In genomic region chr12:7127916-7128626, GRCh38 we compare ENCODE assay signal across 1 cellular context.
TF ChIP-seq lines count a peak whose summit lies in the region.

No MANE protein-coding gene starts in this region.

TF ChIP-seq in HepG2, 621 proteins besides CTCF, POLR2A, EP300 and RAD21 (continued from another document):
- TF ChIP-seq THAP9 (CRISPR knock-in tag; IDR thresholded peaks at IDR 0.05; ENCODE audit: borderline replicate concordance) (peak; percentile 59; the same call in 1 of the 2 replicates), MZF1 (CRISPR knock-in tag; IDR thresholded peaks at IDR 0.05; ENCODE audit: borderline replicate concordance) (0 out of 2 replicates have a peak, but pooled peaks have one; percentile 71), ZNF703 (CRISPR knock-in tag; IDR thresholded peaks at IDR 0.05; ENCODE audit: borderline replicate concordance) (no peak), NCOA1 (CRISPR knock-in tag; IDR thresholded peaks at IDR 0.05) (no peak), POGZ (CRISPR knock-in tag; IDR thresholded peaks at IDR 0.05) (peak; percentile 40; the same call in 1 of the 2 replicates), RCOR2 (CRISPR knock-in tag; IDR thresholded peaks at IDR 0.05) (peak; percentile 71; the same call in 1 of the 2 replicates), MAX (IDR thresholded peaks at IDR 0.05) (peak; percentile 14; the same call in 1 of the 2 replicates), ARID5B (CRISPR knock-in tag; IDR thresholded peaks at IDR 0.05) (peak; percentile 75), POLR2AphosphoS5 (IDR thresholded peaks at IDR 0.05; ENCODE audit: low read depth, low read length) (peak; percentile 72), ATF2 (CRISPR knock-in tag; IDR thresholded peaks at IDR 0.05) (no peak; the same call in 1 of the 2 replicates), ZNF501 (CRISPR knock-in tag; IDR thresholded peaks at IDR 0.05) (0 out of 2 replicates have a peak, but pooled peaks have one; percentile 33), HNF4A (CRISPR knock-in tag; IDR thresholded peaks at IDR 0.05) (peak; percentile 97), ZNF780A (CRISPR knock-in tag; IDR thresholded peaks at IDR 0.05) (peak; percentile 32; the same call in 1 of the 2 replicates), RXRB (CRISPR knock-in tag; IDR thresholded peaks at IDR 0.05; ENCODE audit: borderline replicate concordance) (peak; percentile 51; the same call in 1 of the 2 replicates), PHF21A (CRISPR knock-in tag; IDR thresholded peaks at IDR 0.05) (peak; percentile 63), ZNF512B (CRISPR knock-in tag; IDR thresholded peaks at IDR 0.05; ENCODE audit: borderline replicate concordance) (0 out of 2 replicates have a peak, but pooled peaks have one; percentile 87), ZNF512 (CRISPR knock-in tag; IDR thresholded peaks at IDR 0.05) (no peak), ZNF280B (CRISPR knock-in tag; IDR thresholded peaks at IDR 0.05; ENCODE audit: borderline replicate concordance) (peak; percentile 34; the same call in 1 of the 2 replicates), ZNF768 (CRISPR knock-in tag; IDR thresholded peaks at IDR 0.05) (peak; percentile 39; the same call in 1 of the 2 replicates), ZNF234 (CRISPR knock-in tag; conservative IDR thresholded peaks at IDR 0.05) (no peak), SAFB2 (CRISPR knock-in tag; IDR thresholded peaks at IDR 0.05; ENCODE audit: borderline replicate concordance, low read depth) (peak; percentile 26; the same call in 1 of the 2 replicates), ARID4A (CRISPR knock-in tag; IDR thresholded peaks at IDR 0.05; ENCODE audit: borderline replicate concordance) (peak; percentile 42; the same call in 1 of the 2 replicates), ZNF296 (CRISPR knock-in tag; conservative IDR thresholded peaks at IDR 0.05) (0 out of 2 replicates have a peak, but pooled peaks have one; percentile 30), UBTF (CRISPR knock-in tag; IDR thresholded peaks at IDR 0.05) (no peak; the same call in none of the 2 replicates), THRA (CRISPR knock-in tag; IDR thresholded peaks at IDR 0.05; ENCODE audit: borderline replicate concordance) (peak; percentile 59; the same call in 1 of the 2 replicates)
